In the genomic region with DNA sequence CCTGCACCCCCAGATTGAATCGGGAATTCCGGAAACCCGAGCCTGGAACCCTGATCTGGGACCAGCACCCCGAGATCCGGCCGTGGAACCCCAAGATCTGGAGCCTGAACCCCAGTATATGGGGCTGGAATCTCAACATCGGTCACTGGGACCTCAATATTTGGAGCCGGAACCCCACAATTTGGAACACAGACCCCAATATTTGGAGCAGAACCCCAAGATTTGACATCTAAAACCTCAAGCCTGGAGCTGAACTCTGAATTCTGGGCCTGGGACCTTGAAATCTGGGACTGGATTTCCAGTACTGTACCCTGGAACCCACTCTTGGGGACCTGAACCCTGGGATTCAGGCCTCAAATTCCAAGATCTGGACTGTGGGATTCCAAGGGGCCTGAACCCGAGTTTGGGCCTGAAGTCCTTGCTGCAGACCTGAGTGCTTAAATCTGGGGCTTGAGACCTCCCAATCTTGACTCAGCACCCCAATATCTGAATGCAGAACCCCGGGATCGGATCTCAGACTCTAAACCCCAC, we compare ENCODE assay signal across 10 cellular contexts. TPM values are rescaled to one million over a fixed set of nuclear protein-coding genes. Genes with fewer than 3 reads are reported as not detected.
DNase-seq lines count a peak whose midpoint lies in the region; ATAC-seq, FAIRE-seq and TF ChIP-seq lines count a peak whose summit lies in the region.
"Had no signal": no experiment of that assay in that cellular context is flagged by ENCODE, and none has a peak within 500 bp of the region (broad histone marks: within the 10 kb centered on the region; RNA-seq: fewer than 3 reads in every experiment).

No MANE protein-coding gene starts in this region.

- H3K27me3 ChIP-seq in astrocyte (ENCODE audit: insufficient read depth, low read length) (no peaks in the 10 kb centered on the region), tibial artery (no peaks in the 10 kb centered on the region)

- H3K9ac ChIP-seq in astrocyte (ENCODE audit: low read length): peak overlapping the region; percentile 80

- H2AFZ ChIP-seq in astrocyte (ENCODE audit: low read depth, low read length): no peak overlapping the region

- H3K4me1 Mint-ChIP-seq in activated T-cell treated with anti-CD3 and anti-CD28 coated beads, Interleukin-2, amount 50 U/mL, for 72 hours (ENCODE audit: low read depth): peaks cover 33% of the 10 kb centered on the region
- peaks cover 11% of the 10 kb centered on the region for H3K4me1 Mint-ChIP-seq in astrocyte (ENCODE audit: low read depth, unreplicated experiment)

- H3K36me3 ChIP-seq in astrocyte (ENCODE audit: insufficient read depth, low read length) (no peaks in the 10 kb centered on the region), tibial artery (peaks cover 0 to 34% (median 23%) of the 10 kb centered on the region in 3 donors)

- intact Hi-C loops in lower leg skin (cut with DNase I; ENCODE audit: low total_unique reads): loop anchor here (10.0 kb wide), 1 partner anchor 242 kb away; no protein-coding TSS in a partner anchor
- intact Hi-C loops in tibial artery (cut with DNase I; ENCODE audit: low total_unique reads): no loop called here

- no peak for FAIRE-seq in astrocyte (lab: Jason Lieb, UNC)

- H3K9me3 ChIP-seq in astrocyte (ENCODE audit: insufficient read depth, low read depth, low read length) (no peaks in the 10 kb centered on the region), tibial artery (no peaks in the 10 kb centered on the region)

- no peak for TF ChIP-seq CTCF in astrocyte (IDR thresholded peaks at IDR 0.05; ENCODE audit: insufficient read depth, low read depth, low read length)
- no peak for TF ChIP-seq CTCF in lower leg skin (IDR thresholded peaks at IDR 0.05)
- no peak for TF ChIP-seq CTCF in tibial artery (IDR thresholded peaks at IDR 0.05)
- TF ChIP-seq CTCF in omental fat pad (IDR thresholded peaks at IDR 0.05): no peak

- H4K20me1 ChIP-seq in astrocyte (ENCODE audit: insufficient read depth, low read length): peaks cover 20% of the 10 kb centered on the region

- no peak for ATAC-seq in activated T-cell treated with anti-CD3 and anti-CD28 coated beads, Interleukin-2, amount 50 U/mL, for 72 hours (replicated peaks in 1 of 2)
- no peak for ATAC-seq in HG03045 (IDR thresholded peaks at IDR 0.05; ENCODE audit: unreplicated experiment)
- ATAC-seq in omental fat pad (ENCODE audit: low FRiP score): no peak

- peak overlapping the region; percentile 100 for H3K4me2 ChIP-seq in astrocyte (ENCODE audit: low read length)

- no peak overlapping the region for H3K27ac ChIP-seq in astrocyte (ENCODE audit: low read depth, low read length)
- H3K27ac ChIP-seq in tibial artery: peak overlapping the region; percentile 91 to 97

- no peak for TF ChIP-seq POLR2A in lower leg skin (IDR thresholded peaks at IDR 0.05)

- H3K27me3 Mint-ChIP-seq in activated T-cell treated with anti-CD3 and anti-CD28 coated beads, Interleukin-2, amount 50 U/mL, for 72 hours (ENCODE audit: low read depth): no peaks in the 10 kb centered on the region
- no peaks in the 10 kb centered on the region for H3K27me3 Mint-ChIP-seq in astrocyte (ENCODE audit: low read depth, unreplicated experiment)

- H3K36me3 Mint-ChIP-seq in activated T-cell treated with anti-CD3 and anti-CD28 coated beads, Interleukin-2, amount 50 U/mL, for 72 hours (ENCODE audit: insufficient read depth in 2 of 2): no peaks in the 10 kb centered on the region
- H3K36me3 Mint-ChIP-seq in astrocyte (ENCODE audit: low read depth, unreplicated experiment): peaks cover 4% of the 10 kb centered on the region

- no peak overlapping the region for H3K27ac Mint-ChIP-seq in activated T-cell treated with anti-CD3 and anti-CD28 coated beads, Interleukin-2, amount 50 U/mL, for 72 hours
- no peak overlapping the region for H3K27ac Mint-ChIP-seq in astrocyte (ENCODE audit: unreplicated experiment)

- 11 to 21% methylated on average over 8 to 11 of the region's 11 CpGs for WGBS in lower leg skin, 2 donors

- H3K4me3 ChIP-seq in astrocyte (ENCODE audit: insufficient read depth, low read depth, low read length): peak overlapping the region; percentile 60
- H3K4me3 ChIP-seq in lower leg skin (ENCODE audit: low read depth, poor library complexity, severe bottlenecking): peak overlapping the region; percentile 62
- peak overlapping the region; percentile 84 to 88 for H3K4me3 ChIP-seq in tibial artery

- H3K79me2 ChIP-seq in astrocyte (ENCODE audit: insufficient read depth, low read length): peaks cover 15% of the 10 kb centered on the region

- peak overlapping the region; percentile 77 to 85 for H3K4me3 Mint-ChIP-seq in activated T-cell treated with anti-CD3 and anti-CD28 coated beads, Interleukin-2, amount 50 U/mL, for 72 hours
- H3K4me3 Mint-ChIP-seq in astrocyte (ENCODE audit: unreplicated experiment): peak overlapping the region; percentile 81

- no peaks in the 10 kb centered on the region for H3K9me3 Mint-ChIP-seq in activated T-cell treated with anti-CD3 and anti-CD28 coated beads, Interleukin-2, amount 50 U/mL, for 72 hours
- no peaks in the 10 kb centered on the region for H3K9me3 Mint-ChIP-seq in astrocyte (ENCODE audit: unreplicated experiment)

- peaks cover 23% of the 10 kb centered on the region for H3K4me1 ChIP-seq in astrocyte (ENCODE audit: insufficient read depth, low read length)
- H3K4me1 ChIP-seq in tibial artery: peaks cover 0 to 42% (median 34%) of the 10 kb centered on the region in 4 donors

- DNase-seq in activated T-cell treated with anti-CD3 and anti-CD28 coated beads, Interleukin-2, amount 50 U/mL, for 72 hours: no peak
- no peak for DNase-seq in activated T-cell treated with anti-CD3 and anti-CD28 coated beads, Interleukin-2, amount 50 U/mL, for 1 hour
- DNase-seq in astrocyte (ENCODE audit: low read depth) (no peak), lower leg skin (ENCODE audit: low spot score in 2 of 2) (no peak), tibial artery (no peak), NCI-H2196 (lab: John Stamatoyannopoulos, UW; ENCODE audit: unreplicated experiment) (no peak), omental fat pad (ENCODE audit: low spot score) (no peak)

RNA-seq across cellular contexts. Expression of gene LRFN3, which starts 0.6 kb away (rescaled TPM):
- 1 to 10 TPM; 6.4 to 8.5 TPM for total RNA-seq in activated T-cell treated with anti-CD3 and anti-CD28 coated beads, Interleukin-2, amount 50 U/mL, for 72 hours
- total RNA-seq in astrocyte: 15.1 and 15.3 TPM in 2 replicates
- 10 to 100 TPM in 3 of 4 donors, 1 to 10 TPM in 1; 6.8 to 17.9 (median 11.4) TPM for total RNA-seq in lower leg skin
- total RNA-seq in omental fat pad: 1 to 10 TPM; 3.2 to 8.7 (median 5.3) TPM

RNA-seq across cellular contexts. Expression of gene TYROBP, which starts 28.7 kb away (rescaled TPM):
- total RNA-seq in activated T-cell treated with anti-CD3 and anti-CD28 coated beads, Interleukin-2, amount 50 U/mL, for 72 hours: 1 to 10 TPM in 1 of 2 donors, not detected in 1; 1.3 TPM
- total RNA-seq in astrocyte (not detected in 2 replicates), lower leg skin (10 to 100 TPM; 25.7 to 29.9 (median 28.4) TPM), omental fat pad (100 to 1,000 TPM; 171 to 490 (median 280) TPM)
- total RNA-seq: Daoy, M059J had no signal

RNA-seq across cellular contexts. Expression of gene HCST, which starts 34.5 kb away (rescaled TPM):
- 10 to 100 TPM; 56.1 to 71.9 TPM for total RNA-seq in activated T-cell treated with anti-CD3 and anti-CD28 coated beads, Interleukin-2, amount 50 U/mL, for 72 hours
- total RNA-seq in astrocyte (1.8 and 2.1 TPM in 2 replicates), lower leg skin (1 to 10 TPM in 2 of 4 donors, under 1 TPM in 1, not detected in 1; 0.79 to 8.4 (median 4.4) TPM), omental fat pad (10 to 100 TPM in 2 of 4 donors, 1 to 10 TPM in 2; 7.6 to 57.0 (median 13.3) TPM)
- total RNA-seq: Daoy, M059J had no signal

RNA-seq across cellular contexts. Expression of gene NFKBID, which starts 36.5 kb away (rescaled TPM):
- 10 to 100 TPM; 51.5 to 63.1 TPM for total RNA-seq in activated T-cell treated with anti-CD3 and anti-CD28 coated beads, Interleukin-2, amount 50 U/mL, for 72 hours
- total RNA-seq in astrocyte (7.0 and 8.4 TPM in 2 replicates), lower leg skin (100 to 1,000 TPM in 1 of 4 donors, 10 to 100 TPM in 1, 1 to 10 TPM in 2; 5.9 to 476 (median 25.8) TPM), omental fat pad (10 to 100 TPM in 3 of 4 donors, 1 to 10 TPM in 1; 7.4 to 52.7 (median 15.5) TPM)

RNA-seq across cellular contexts. Expression of gene SDHAF1, which starts 58.2 kb away (rescaled TPM):
- 10 to 100 TPM; 24.0 to 24.2 TPM for total RNA-seq in activated T-cell treated with anti-CD3 and anti-CD28 coated beads, Interleukin-2, amount 50 U/mL, for 72 hours
- total RNA-seq in astrocyte (8.8 and 10.9 TPM in 2 replicates), lower leg skin (10 to 100 TPM; 51.6 to 83.8 (median 64.4) TPM), omental fat pad (10 to 100 TPM; 19.0 to 53.8 (median 32.2) TPM)

Comparison
In these comparisons a context has a peak if more than half of its experiments do, and no peak if none do; other contexts are left out.
1. RNA of gene TYROBP, which starts 28.7 kb away (total RNA-seq): 171 to 490 TPM in omental fat pad and 25.7 to 29.9 TPM in lower leg skin; 1.3 TPM in activated T-cell treated with anti-CD3 and anti-CD28 coated beads, Interleukin-2, amount 50 U/mL, for 72 hours and not detected in astrocyte; every median in the first group is over 10 times any median in the second.
2. Peak in every context shown above with its lines, with median percentiles within 50 percentile points of each other: H3K4me3 ChIP-seq.